33 cellular contexts compared by ENCODE assay signal in genomic region chr12:107310621-107311020, GRCh38.
"Had no signal": no experiment of that assay in that cellular context is flagged by ENCODE, and none has a peak within 500 bp of the region (broad histone marks: within the 10 kb centered on the region; RNA-seq: fewer than 3 reads in every experiment).

No MANE protein-coding gene starts in this region.

- H3K4me2 ChIP-seq: smooth muscle cell had no signal

- H3K36me3 ChIP-seq: ascending aorta, cardiac muscle cell, colonic mucosa, esophagus squamous epithelium, ovary, prostate gland, right atrium auricular region, stomach, thyroid gland, upper lobe of right lung had no signal

- DNase-seq: activated CD4-positive, alpha-beta memory T cell treated with anti-CD3 and anti-CD28 coated beads for 36 hours; activated CD4-positive, alpha-beta T cell treated with anti-CD3 and anti-CD28 coated beads, Interleukin-2, amount 10 ng/mL, durations not matched to agents 24 days and 14 days; activated CD4-positive, CD25-positive, alpha-beta regulatory T cell treated with anti-CD3 and anti-CD28 coated beads, Interleukin-2, amount 50 U/mL, for 72 hours; activated CD8-positive, alpha-beta memory T cell treated with anti-CD3 and anti-CD28 coated beads, Interleukin-2, amount 50 U/mL, for 4 hours; activated gamma-delta T cell; activated naive CD4-positive, alpha-beta T cell treated with anti-CD3 and anti-CD28 coated beads, Interleukin-2, amount 10 ng/mL, durations not matched to agents 7 days and 5 days; activated naive CD8-positive, alpha-beta T cell treated with anti-CD3 and anti-CD28 coated beads, Interleukin-2, amount 10 ng/mL, durations not matched to agents 7 days and 5 days; activated T-cell treated with anti-CD3 and anti-CD28 coated beads, Interleukin-2, amount 50 U/mL, for 1 hour; cerebellar nuclear complex; colonic mucosa; effector CD8-positive, alpha-beta T cell; esophagus squamous epithelium; foreskin melanocyte; islet precursor cell; left colon; naive B cell; ovary; stimulated activated CD4-positive, alpha-beta T cell treated with anti-CD3 and anti-CD28 coated beads, Interleukin-1b, Interleukin-23, amount 100 ng/mL, for 48 hours; stimulated activated CD4-positive, alpha-beta T cell treated with anti-CD3 and anti-CD28 coated beads, Interleukin-4, amount 100 ng/mL, for 4 hours; stimulated activated CD8-positive, alpha-beta memory T cell treated with anti-CD3 and anti-CD28 coated beads, Interleukin-4, amount 100 ng/mL, for 48 hours; stomach; thyroid gland; upper lobe of right lung had no signal

- H3K9me3 ChIP-seq: ascending aorta, colonic mucosa, esophagus squamous epithelium, prostate gland, right atrium auricular region, stomach, thyroid gland, upper lobe of right lung had no signal

- H3K9me3 Mint-ChIP-seq: activated CD4-positive, alpha-beta memory T cell treated with anti-CD3 and anti-CD28 coated beads for 36 hours; activated CD4-positive, alpha-beta T cell treated with anti-CD3 and anti-CD28 coated beads, Interleukin-2, amount 10 ng/mL, durations not matched to agents 24 days and 14 days; activated naive CD8-positive, alpha-beta T cell treated with anti-CD3 and anti-CD28 coated beads, Interleukin-2, amount 10 ng/mL, durations not matched to agents 7 days and 5 days; activated T-helper 1 cell treated with anti-CD3 and anti-CD28 coated beads, Interleukin-12 subunit alpha, Interleukin-12 subunit beta, Interleukin-2, Interleukin-4 antibody, amounts not matched to agents 30 ng/mL and 10 ng/mL and 1 ng/mL, durations not matched to agents 14 hours and 24 hours and 36 hours; mesothelial cell of epicardium had no signal

- H3K4me3 Mint-ChIP-seq: activated CD4-positive, alpha-beta memory T cell treated with anti-CD3 and anti-CD28 coated beads for 36 hours; activated CD4-positive, alpha-beta T cell treated with anti-CD3 and anti-CD28 coated beads, Interleukin-2, amount 10 ng/mL, durations not matched to agents 24 days and 14 days; activated naive CD4-positive, alpha-beta T cell treated with anti-CD3 and anti-CD28 coated beads, Interleukin-2, amount 10 ng/mL, durations not matched to agents 7 days and 5 days; activated naive CD8-positive, alpha-beta T cell treated with anti-CD3 and anti-CD28 coated beads, Interleukin-2, amount 10 ng/mL, durations not matched to agents 7 days and 5 days; activated T-helper 1 cell treated with anti-CD3 and anti-CD28 coated beads, Interleukin-12 subunit alpha, Interleukin-12 subunit beta, Interleukin-2, Interleukin-4 antibody, amounts not matched to agents 30 ng/mL and 10 ng/mL and 1 ng/mL, durations not matched to agents 14 hours and 24 hours and 36 hours; brain; mesothelial cell of epicardium; stimulated activated memory B cell treated with anti-CD40 and anti-IgM and Interleukin-4, amounts not matched to agents 10 μg/mL and 1 μg/mL and 100 μg/mL, for 72 hours had no signal

- H3K4me1 ChIP-seq: ascending aorta, colonic mucosa, esophagus squamous epithelium, prostate gland, right atrium auricular region, stomach, thyroid gland, upper lobe of right lung had no signal

- H3K36me3 Mint-ChIP-seq: activated CD4-positive, alpha-beta memory T cell treated with anti-CD3 and anti-CD28 coated beads for 36 hours; activated naive CD4-positive, alpha-beta T cell treated with anti-CD3 and anti-CD28 coated beads, Interleukin-2, amount 10 ng/mL, durations not matched to agents 7 days and 5 days; activated naive CD8-positive, alpha-beta T cell treated with anti-CD3 and anti-CD28 coated beads, Interleukin-2, amount 10 ng/mL, durations not matched to agents 7 days and 5 days; brain; mesothelial cell of epicardium; stimulated activated memory B cell treated with anti-CD40 and anti-IgM and Interleukin-4, amounts not matched to agents 10 μg/mL and 1 μg/mL and 100 μg/mL, for 72 hours had no signal

- H3K4me3 ChIP-seq: ascending aorta, cardiac muscle cell, colonic mucosa, esophagus squamous epithelium, ovary, prostate gland, right atrium auricular region, smooth muscle cell, stomach, thyroid gland, upper lobe of right lung had no signal

- H3K27me3 ChIP-seq: ascending aorta, colonic mucosa, ovary, right atrium auricular region, thyroid gland had no signal

- H3K4me1 Mint-ChIP-seq: brain, mesothelial cell of epicardium had no signal

- H3K27ac ChIP-seq: ascending aorta, cardiac muscle cell, colonic mucosa, epithelial cell of prostate, esophagus squamous epithelium, ovary, prostate gland, right atrium auricular region, stomach, thyroid gland, upper lobe of right lung had no signal

- H3K27ac Mint-ChIP-seq: activated CD4-positive, alpha-beta memory T cell treated with anti-CD3 and anti-CD28 coated beads for 36 hours; activated CD4-positive, alpha-beta T cell treated with anti-CD3 and anti-CD28 coated beads, Interleukin-2, amount 10 ng/mL, durations not matched to agents 24 days and 14 days; activated naive CD4-positive, alpha-beta T cell treated with anti-CD3 and anti-CD28 coated beads, Interleukin-2, amount 10 ng/mL, durations not matched to agents 7 days and 5 days; activated naive CD8-positive, alpha-beta T cell treated with anti-CD3 and anti-CD28 coated beads, Interleukin-2, amount 10 ng/mL, durations not matched to agents 7 days and 5 days; activated T-helper 1 cell treated with anti-CD3 and anti-CD28 coated beads, Interleukin-12 subunit alpha, Interleukin-12 subunit beta, Interleukin-2, Interleukin-4 antibody, amounts not matched to agents 30 ng/mL and 10 ng/mL and 1 ng/mL, durations not matched to agents 14 hours and 24 hours and 36 hours; brain; mesothelial cell of epicardium; naive B cell; stimulated activated memory B cell treated with anti-CD40 and anti-IgM and Interleukin-4, amounts not matched to agents 10 μg/mL and 1 μg/mL and 100 μg/mL, for 72 hours had no signal
